Comparison of ENCODE assay signal across 15 cellular contexts in genomic region chr17:14038206-14038605, GRCh38. TPM values are rescaled to one million over a fixed set of nuclear protein-coding genes. Genes with fewer than 3 reads are reported as not detected.
DNase-seq lines count a peak whose midpoint lies in the region; ATAC-seq, FAIRE-seq and TF ChIP-seq lines count a peak whose summit lies in the region.
"Had no signal": no experiment of that assay in that cellular context is flagged by ENCODE, and none has a peak within 500 bp of the region (broad histone marks: within the 10 kb centered on the region; RNA-seq: fewer than 3 reads in every experiment).

No MANE protein-coding gene starts in this region.

- no peak for FAIRE-seq in urothelium cell line (lab: Jason Lieb, UNC)
- FAIRE-seq: G401.6, GM18507 had no signal

- peak overlapping the region; percentile 50 for H3K4me2 ChIP-seq in osteoblast (ENCODE audit: insufficient read depth, low read length)
- H3K4me2 ChIP-seq: PC-9 had no signal

- peaks cover 11% of the 10 kb centered on the region for H3K36me3 ChIP-seq in osteoblast (ENCODE audit: insufficient read depth, low read length)

- peak overlapping the region; percentile 28 for H3K27ac Mint-ChIP-seq in activated CD8-positive, alpha-beta T cell treated with anti-CD3 and anti-CD28 coated beads, Interleukin-2, amount 10 ng/mL, durations not matched to agents 7 days and 5 days
- H3K27ac Mint-ChIP-seq in activated CD8-positive, alpha-beta T cell treated with anti-CD3 and anti-CD28 coated beads for 36 hours: no peak overlapping the region
- H3K27ac Mint-ChIP-seq in CD4-positive, alpha-beta T cell: no peak overlapping the region
- H3K27ac Mint-ChIP-seq: B cell had no signal

- H3K4me1 ChIP-seq in osteoblast (ENCODE audit: insufficient read depth, low read length): peaks cover 11% of the 10 kb centered on the region

- DNase-seq in activated CD8-positive, alpha-beta T cell treated with anti-CD3 and anti-CD28 coated beads, Interleukin-2, amount 10 ng/mL, durations not matched to agents 7 days and 5 days: no peak
- no peak for DNase-seq in activated CD8-positive, alpha-beta T cell treated with anti-CD3 and anti-CD28 coated beads for 36 hours
- peak; percentile 4 for DNase-seq in NCI-H2196 (lab: John Stamatoyannopoulos, UW; ENCODE audit: unreplicated experiment)
- DNase-seq in choroid plexus epithelial cell (ENCODE audit: low read depth): peak; percentile 65
- DNase-seq in osteoblast (ENCODE audit: insufficient read length, low spot score, missing footprints): peak; percentile 83
- DNase-seq in urothelium cell line (ENCODE audit: low spot score): no peak
- DNase-seq in dermis blood vessel endothelial cell: no peak
- DNase-seq in CD4-positive, alpha-beta T cell: no peak
- DNase-seq: activated CD4-positive, alpha-beta T cell treated with anti-CD3 and anti-CD28 coated beads, Interleukin-2, amount 50 U/mL, for 4 hours; activated gamma-delta T cell; NCI-H446 treated with DMSO at 0.1 percent for 48 hours; PC-9 had no signal

- no peaks in the 10 kb centered on the region for H3K27me3 ChIP-seq in osteoblast (ENCODE audit: insufficient read depth, low read length)
- no peaks in the 10 kb centered on the region for H3K27me3 ChIP-seq in CD4-positive, alpha-beta T cell (ENCODE audit: control insufficient read depth, insufficient read depth, low read length)

- H3K4me3 ChIP-seq in choroid plexus epithelial cell (ENCODE audit: low read depth, low read length): no peak overlapping the region
- no peak overlapping the region for H3K4me3 ChIP-seq in osteoblast (ENCODE audit: insufficient read depth, low read length)
- H3K4me3 ChIP-seq: PC-9 had no signal

- POLR2A ChIA-PET in activated CD8-positive, alpha-beta T cell treated with anti-CD3 and anti-CD28 coated beads, Interleukin-2, amount 10 ng/mL, durations not matched to agents 7 days and 5 days (lab: Charles Lee): no interaction called here
- POLR2A ChIA-PET in activated CD8-positive, alpha-beta T cell treated with anti-CD3 and anti-CD28 coated beads for 36 hours (lab: Charles Lee): no interaction called here
- POLR2A ChIA-PET in CD4-positive, alpha-beta T cell (lab: Charles Lee): no interaction called here

- peak overlapping the region; percentile 68 for H3K27ac ChIP-seq in osteoblast (ENCODE audit: low read depth, low read length)
- no peak overlapping the region for H3K27ac ChIP-seq in CD4-positive, alpha-beta T cell (ENCODE audit: low read depth, low read length)
- H3K27ac ChIP-seq: PC-9 had no signal

- H3K4me1 Mint-ChIP-seq in activated CD8-positive, alpha-beta T cell treated with anti-CD3 and anti-CD28 coated beads, Interleukin-2, amount 10 ng/mL, durations not matched to agents 7 days and 5 days (ENCODE audit: low read depth): peaks cover 19% of the 10 kb centered on the region
- H3K4me1 Mint-ChIP-seq in activated CD8-positive, alpha-beta T cell treated with anti-CD3 and anti-CD28 coated beads for 36 hours (ENCODE audit: low read depth): peaks cover 12% of the 10 kb centered on the region
- peaks cover 12% of the 10 kb centered on the region for H3K4me1 Mint-ChIP-seq in CD4-positive, alpha-beta T cell (ENCODE audit: low read depth)
- H3K4me1 Mint-ChIP-seq: B cell had no signal

- CTCF ChIA-PET in activated CD8-positive, alpha-beta T cell treated with anti-CD3 and anti-CD28 coated beads, Interleukin-2, amount 10 ng/mL, durations not matched to agents 7 days and 5 days (lab: Charles Lee): no interaction called here
- CTCF ChIA-PET in activated CD8-positive, alpha-beta T cell treated with anti-CD3 and anti-CD28 coated beads for 36 hours (lab: Charles Lee): no interaction called here
- CTCF ChIA-PET in CD4-positive, alpha-beta T cell (lab: Charles Lee): no interaction called here

- intact Hi-C loops in activated CD8-positive, alpha-beta T cell treated with anti-CD3 and anti-CD28 coated beads for 36 hours (cut with micrococcal nuclease): no loop called here
- intact Hi-C loops in CD4-positive, alpha-beta T cell (cut with DNase I, micrococcal nuclease): no loop called here

- no peaks in the 10 kb centered on the region for H3K9me3 ChIP-seq in osteoblast (ENCODE audit: low read depth, low read length)
- no peaks in the 10 kb centered on the region for H3K9me3 ChIP-seq in CD4-positive, alpha-beta T cell (ENCODE audit: control insufficient read depth, low read length)

- H3K27me3 Mint-ChIP-seq in activated CD8-positive, alpha-beta T cell treated with anti-CD3 and anti-CD28 coated beads, Interleukin-2, amount 10 ng/mL, durations not matched to agents 7 days and 5 days (ENCODE audit: low read depth): no peaks in the 10 kb centered on the region
- H3K27me3 Mint-ChIP-seq in activated CD8-positive, alpha-beta T cell treated with anti-CD3 and anti-CD28 coated beads for 36 hours: no peaks in the 10 kb centered on the region
- H3K27me3 Mint-ChIP-seq in CD4-positive, alpha-beta T cell: no peaks in the 10 kb centered on the region
- H3K27me3 Mint-ChIP-seq: B cell had no signal

- peaks cover 8% of the 10 kb centered on the region for H3K9me3 Mint-ChIP-seq in activated CD8-positive, alpha-beta T cell treated with anti-CD3 and anti-CD28 coated beads, Interleukin-2, amount 10 ng/mL, durations not matched to agents 7 days and 5 days (ENCODE audit: insufficient read depth)
- no peaks in the 10 kb centered on the region for H3K9me3 Mint-ChIP-seq in activated CD8-positive, alpha-beta T cell treated with anti-CD3 and anti-CD28 coated beads for 36 hours
- no peaks in the 10 kb centered on the region for H3K9me3 Mint-ChIP-seq in CD4-positive, alpha-beta T cell

- H3K79me2 ChIP-seq in osteoblast (ENCODE audit: insufficient read depth, low read length): no peaks in the 10 kb centered on the region

- no peaks in the 10 kb centered on the region for H4K20me1 ChIP-seq in osteoblast (ENCODE audit: insufficient read depth, low read length)

- no peak for ATAC-seq in activated CD8-positive, alpha-beta T cell treated with anti-CD3 and anti-CD28 coated beads, Interleukin-2, amount 10 ng/mL, durations not matched to agents 7 days and 5 days
- no peak for ATAC-seq in activated CD8-positive, alpha-beta T cell treated with anti-CD3 and anti-CD28 coated beads for 36 hours
- no peak for ATAC-seq in CD4-positive, alpha-beta T cell (ENCODE audit: poor library complexity)

- no peak overlapping the region for H3K4me3 Mint-ChIP-seq in activated CD8-positive, alpha-beta T cell treated with anti-CD3 and anti-CD28 coated beads, Interleukin-2, amount 10 ng/mL, durations not matched to agents 7 days and 5 days
- no peak overlapping the region for H3K4me3 Mint-ChIP-seq in activated CD8-positive, alpha-beta T cell treated with anti-CD3 and anti-CD28 coated beads for 36 hours
- no peak overlapping the region for H3K4me3 Mint-ChIP-seq in CD4-positive, alpha-beta T cell
- H3K4me3 Mint-ChIP-seq: B cell had no signal

- H2AFZ ChIP-seq in osteoblast (ENCODE audit: low read length): peak overlapping the region; percentile 43
- H2AFZ ChIP-seq: PC-9 had no signal

- H3K36me3 Mint-ChIP-seq in activated CD8-positive, alpha-beta T cell treated with anti-CD3 and anti-CD28 coated beads, Interleukin-2, amount 10 ng/mL, durations not matched to agents 7 days and 5 days (ENCODE audit: low read depth): peaks cover 57% of the 10 kb centered on the region
- peaks cover 43% of the 10 kb centered on the region for H3K36me3 Mint-ChIP-seq in activated CD8-positive, alpha-beta T cell treated with anti-CD3 and anti-CD28 coated beads for 36 hours (ENCODE audit: low read depth)
- H3K36me3 Mint-ChIP-seq in CD4-positive, alpha-beta T cell (ENCODE audit: low read depth): peaks cover 21% of the 10 kb centered on the region

- no peak for TF ChIP-seq CTCF in activated CD8-positive, alpha-beta T cell treated with anti-CD3 and anti-CD28 coated beads for 36 hours (IDR thresholded peaks at IDR 0.05)
- TF ChIP-seq CTCF in choroid plexus epithelial cell (conservative IDR thresholded peaks at IDR 0.05; ENCODE audit: low read depth, low read length) (no peak), osteoblast (IDR thresholded peaks at IDR 0.05; ENCODE audit: extremely low read depth, low read depth, low read length) (no peak)
- no peak for TF ChIP-seq CTCF in CD4-positive, alpha-beta T cell (IDR thresholded peaks at IDR 0.05)

RNA-seq across cellular contexts. Expression of gene COX10, which starts 31.1 kb away (rescaled TPM):
- total RNA-seq in activated CD8-positive, alpha-beta T cell treated with anti-CD3 and anti-CD28 coated beads, Interleukin-2, amount 10 ng/mL, durations not matched to agents 7 days and 5 days: 10 to 100 TPM; 23.3 to 25.4 TPM
- 10 to 100 TPM; 26.0 to 28.6 TPM for total RNA-seq in activated CD8-positive, alpha-beta T cell treated with anti-CD3 and anti-CD28 coated beads for 36 hours
- total RNA-seq in osteoblast (14.1 and 14.8 TPM in 2 replicates), dermis blood vessel endothelial cell (14.1 and 21.1 TPM in 2 replicates)
- total RNA-seq in CD4-positive, alpha-beta T cell: 1 to 10 TPM; 9.1 to 9.9 TPM

Comparison
In these comparisons a context has a peak if more than half of its experiments do, and no peak if none do; other contexts are left out.
1. DNase-seq: peak in NCI-H2196 (single experiment), choroid plexus epithelial cell (single experiment) and osteoblast (single experiment); none in activated CD8-positive, alpha-beta T cell treated with anti-CD3 and anti-CD28 coated beads, Interleukin-2, amount 10 ng/mL, durations not matched to agents 7 days and 5 days (single experiment), activated CD8-positive, alpha-beta T cell treated with anti-CD3 and anti-CD28 coated beads for 36 hours (single experiment), urothelium cell line (single experiment), dermis blood vessel endothelial cell (single experiment) and CD4-positive, alpha-beta T cell (0 of 10).